Comparison of ENCODE assay signal across 34 cellular contexts in genomic region chr22:36803358-36803757, GRCh38.
"Had no signal": no experiment of that assay in that cellular context is flagged by ENCODE, and none has a peak within 500 bp of the region (broad histone marks: within the 10 kb centered on the region; RNA-seq: fewer than 3 reads in every experiment).

No MANE protein-coding gene starts in this region.

- H3K36me3 ChIP-seq: MG63 had no signal

- DNase-seq: Karpas-422, Kasumi-1, MG63, MM.1S, MV-4-11, NCI-H1048, NCI-H1092, NCI-H1092 treated with DMSO at 0.1 percent for 48 hours, NCI-H1105, NCI-H1105 treated with DMSO at 0.1 percent for 48 hours, NCI-H1417, NCI-H1417 treated with DMSO at 0.1 percent for 48 hours, NCI-H1436, NCI-H1436 treated with DMSO at 0.1 percent for 48 hours, NCI-H146, NCI-H1694, NCI-H1694 treated with DMSO at 0.1 percent for 48 hours, NCI-H187, NCI-H187 treated with DMSO at 0.1 percent for 48 hours, NCI-H1930, NCI-H2029, NCI-H2029 treated with DMSO at 0.1 percent for 48 hours, NCI-H2081, NCI-H2081 treated with DMSO at 0.1 percent for 48 hours, NCI-H2107, NCI-H2171, NCI-H2171 treated with DMSO at 0.1 percent for 48 hours, NCI-H2227 treated with DMSO at 0.1 percent for 48 hours, NCI-H226, NCI-H345, NCI-H446, NCI-H446 treated with DMSO at 0.1 percent for 48 hours, NCI-H510A, NCI-H510A treated with DMSO at 0.1 percent for 48 hours had no signal

- H3K4me3 ChIP-seq: MG63 had no signal

- H3K9me3 ChIP-seq: MG63 had no signal
